Comparison of ENCODE assay signal across 1 cellular context in the genomic region with DNA sequence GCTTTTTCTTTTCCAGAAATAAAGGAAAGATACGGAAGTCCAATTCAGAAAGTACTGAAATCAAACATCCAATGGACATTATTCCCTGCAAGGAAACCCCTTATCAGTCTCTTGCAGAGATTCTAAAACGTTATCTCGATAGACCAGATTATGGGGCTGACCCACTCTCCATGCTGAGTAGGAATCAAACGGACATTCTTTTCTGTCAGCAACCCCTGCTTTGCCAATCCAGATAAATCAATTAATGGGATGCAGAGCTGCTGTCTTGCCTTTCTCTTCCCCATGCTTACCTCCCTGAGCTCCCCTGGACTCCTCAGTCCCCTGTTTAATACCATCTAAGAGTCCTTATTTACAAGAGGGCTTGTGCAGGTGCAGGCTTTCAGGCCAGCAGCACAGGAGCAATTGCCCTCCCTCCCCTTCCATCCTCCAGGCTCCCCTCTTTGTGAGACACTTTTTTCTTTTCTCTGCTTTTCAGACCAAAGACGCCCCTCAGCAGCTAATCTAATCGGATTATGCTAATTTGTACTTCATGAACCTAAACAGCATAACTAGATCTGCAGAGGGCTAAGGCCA.
A peak's percentile ranks its signal among the peaks of the same experiment; 100 is the strongest.
TF ChIP-seq lines count a peak whose summit lies in the region.

No MANE protein-coding gene starts in this region.

TF ChIP-seq in K562, 482 proteins besides CTCF, POLR2A, EP300 and RAD21 (continued from another document and continues in another):
- TF ChIP-seq, protein P1, sequence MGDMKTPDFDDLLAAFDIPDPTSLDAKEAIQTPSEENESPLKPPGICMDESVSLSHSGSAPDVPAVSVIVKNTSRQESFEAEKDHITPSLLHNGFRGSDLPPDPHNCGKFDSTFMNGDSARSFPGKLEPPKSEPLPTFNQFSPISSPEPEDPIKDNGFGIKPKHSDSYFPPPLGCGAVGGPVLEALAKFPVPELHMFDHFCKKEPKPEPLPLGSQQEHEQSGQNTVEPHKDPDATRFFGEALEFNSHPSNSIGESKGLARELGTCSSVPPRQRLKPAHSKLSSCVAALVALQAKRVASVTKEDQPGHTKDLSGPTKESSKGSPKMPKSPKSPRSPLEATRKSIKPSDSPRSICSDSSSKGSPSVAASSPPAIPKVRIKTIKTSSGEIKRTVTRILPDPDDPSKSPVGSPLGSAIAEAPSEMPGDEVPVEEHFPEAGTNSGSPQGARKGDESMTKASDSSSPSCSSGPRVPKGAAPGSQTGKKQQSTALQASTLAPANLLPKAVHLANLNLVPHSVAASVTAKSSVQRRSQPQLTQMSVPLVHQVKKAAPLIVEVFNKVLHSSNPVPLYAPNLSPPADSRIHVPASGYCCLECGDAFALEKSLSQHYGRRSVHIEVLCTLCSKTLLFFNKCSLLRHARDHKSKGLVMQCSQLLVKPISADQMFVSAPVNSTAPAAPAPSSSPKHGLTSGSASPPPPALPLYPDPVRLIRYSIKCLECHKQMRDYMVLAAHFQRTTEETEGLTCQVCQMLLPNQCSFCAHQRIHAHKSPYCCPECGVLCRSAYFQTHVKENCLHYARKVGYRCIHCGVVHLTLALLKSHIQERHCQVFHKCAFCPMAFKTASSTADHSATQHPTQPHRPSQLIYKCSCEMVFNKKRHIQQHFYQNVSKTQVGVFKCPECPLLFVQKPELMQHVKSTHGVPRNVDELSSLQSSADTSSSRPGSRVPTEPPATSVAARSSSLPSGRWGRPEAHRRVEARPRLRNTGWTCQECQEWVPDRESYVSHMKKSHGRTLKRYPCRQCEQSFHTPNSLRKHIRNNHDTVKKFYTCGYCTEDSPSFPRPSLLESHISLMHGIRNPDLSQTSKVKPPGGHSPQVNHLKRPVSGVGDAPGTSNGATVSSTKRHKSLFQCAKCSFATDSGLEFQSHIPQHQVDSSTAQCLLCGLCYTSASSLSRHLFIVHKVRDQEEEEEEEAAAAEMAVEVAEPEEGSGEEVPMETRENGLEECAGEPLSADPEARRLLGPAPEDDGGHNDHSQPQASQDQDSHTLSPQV (IDR thresholded peaks at IDR 0.05) = no peak
- TF ChIP-seq SRSF3 (IDR thresholded peaks at IDR 0.05; ENCODE audit: insufficient read depth, low read length) (no peak), MAZ (CRISPR knock-in tag; conservative IDR thresholded peaks at IDR 0.05 in 1 of 2, IDR thresholded peaks at IDR 0.05 in 1 of 2) (peak; percentile 29 to 32; a peak in 2 of 4 replicates), ZNF224 (CRISPR knock-in tag; IDR thresholded peaks at IDR 0.05) (no peak), ILK (tag; IDR thresholded peaks at IDR 0.05; ENCODE audit: borderline replicate concordance, low read depth) (no peak), PPARD (CRISPR knock-in tag; IDR thresholded peaks at IDR 0.05) (no peak), XRCC5 (IDR thresholded peaks at IDR 0.05; ENCODE audit: low read depth, low read length) (no peak), ZNF263 (CRISPR knock-in tag; IDR thresholded peaks at IDR 0.05; ENCODE audit: borderline replicate concordance) (no peak), ETV6 (IDR thresholded peaks at IDR 0.05; ENCODE audit: borderline replicate concordance in 1 of 2, low read depth in 2 of 2, low read length in 1 of 2) (no peak), ETV6 (CRISPR knock-in tag; IDR thresholded peaks at IDR 0.05; ENCODE audit: borderline replicate concordance) (no peak), SIRT6 (IDR thresholded peaks at IDR 0.05; ENCODE audit: low read depth, low read length) (no peak), JUN (IDR thresholded peaks at IDR 0.05; ENCODE audit: borderline replicate concordance, low read depth, low read length) (peak; percentile 29; the same call in 1 of the 2 replicates), JUN (CRISPR knock-in tag; IDR thresholded peaks at IDR 0.05; ENCODE audit: borderline replicate concordance) (no peak), HDAC6 (IDR thresholded peaks at IDR 0.05; ENCODE audit: low read depth, low read length) (no peak), CBFB (CRISPR knock-in tag; IDR thresholded peaks at IDR 0.05) (no peak), ZNF184 (CRISPR knock-in tag; IDR thresholded peaks at IDR 0.05) (no peak), COPS2 (conservative IDR thresholded peaks at IDR 0.05) (no peak), ZNF584 (CRISPR knock-in tag; IDR thresholded peaks at IDR 0.05; ENCODE audit: low read depth) (no peak), CBX5 (IDR thresholded peaks at IDR 0.05; ENCODE audit: borderline replicate concordance, low read depth) (no peak), GABPA (tag; conservative IDR thresholded peaks at IDR 0.05; ENCODE audit: low read depth) (no peak), U2AF2 (optimal IDR thresholded peaks at IDR 0.05; ENCODE audit: low read depth, low read length) (no peak), TCF3 (CRISPR knock-in tag; IDR thresholded peaks at IDR 0.05) (peak; percentile 88), NRF1 (conservative IDR thresholded peaks at IDR 0.05 in 1 of 2, IDR thresholded peaks at IDR 0.05 in 1 of 2) (no peak), BCOR (IDR thresholded peaks at IDR 0.05) (no peak), KAT2B (IDR thresholded peaks at IDR 0.05; ENCODE audit: low read depth, low read length) (no peak), ZNF347 (CRISPR knock-in tag; IDR thresholded peaks at IDR 0.05; ENCODE audit: low read depth) (no peak), ZNF717 (CRISPR knock-in tag; IDR thresholded peaks at IDR 0.05) (no peak), GTF2A2 (tag; IDR thresholded peaks at IDR 0.05) (no peak), HMGN3 (IDR thresholded peaks at IDR 0.05; ENCODE audit: borderline replicate concordance, extremely low read depth, insufficient read length, low read depth, low read length) (peak; percentile 45), ZSCAN32 (CRISPR knock-in tag; IDR thresholded peaks at IDR 0.05) (no peak), KAT8 (IDR thresholded peaks at IDR 0.05; ENCODE audit: low read depth) (no peak)
- TF ChIP-seq, protein P2, sequence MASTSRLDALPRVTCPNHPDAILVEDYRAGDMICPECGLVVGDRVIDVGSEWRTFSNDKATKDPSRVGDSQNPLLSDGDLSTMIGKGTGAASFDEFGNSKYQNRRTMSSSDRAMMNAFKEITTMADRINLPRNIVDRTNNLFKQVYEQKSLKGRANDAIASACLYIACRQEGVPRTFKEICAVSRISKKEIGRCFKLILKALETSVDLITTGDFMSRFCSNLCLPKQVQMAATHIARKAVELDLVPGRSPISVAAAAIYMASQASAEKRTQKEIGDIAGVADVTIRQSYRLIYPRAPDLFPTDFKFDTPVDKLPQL (IDR thresholded peaks at IDR 0.05; ENCODE audit: extremely low read depth, insufficient read length) = no peak
- TF ChIP-seq, protein P3, sequence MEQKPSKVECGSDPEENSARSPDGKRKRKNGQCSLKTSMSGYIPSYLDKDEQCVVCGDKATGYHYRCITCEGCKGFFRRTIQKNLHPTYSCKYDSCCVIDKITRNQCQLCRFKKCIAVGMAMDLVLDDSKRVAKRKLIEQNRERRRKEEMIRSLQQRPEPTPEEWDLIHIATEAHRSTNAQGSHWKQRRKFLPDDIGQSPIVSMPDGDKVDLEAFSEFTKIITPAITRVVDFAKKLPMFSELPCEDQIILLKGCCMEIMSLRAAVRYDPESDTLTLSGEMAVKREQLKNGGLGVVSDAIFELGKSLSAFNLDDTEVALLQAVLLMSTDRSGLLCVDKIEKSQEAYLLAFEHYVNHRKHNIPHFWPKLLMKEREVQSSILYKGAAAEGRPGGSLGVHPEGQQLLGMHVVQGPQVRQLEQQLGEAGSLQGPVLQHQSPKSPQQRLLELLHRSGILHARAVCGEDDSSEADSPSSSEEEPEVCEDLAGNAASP (IDR thresholded peaks at IDR 0.05) = no peak
- TF ChIP-seq, protein P4, sequence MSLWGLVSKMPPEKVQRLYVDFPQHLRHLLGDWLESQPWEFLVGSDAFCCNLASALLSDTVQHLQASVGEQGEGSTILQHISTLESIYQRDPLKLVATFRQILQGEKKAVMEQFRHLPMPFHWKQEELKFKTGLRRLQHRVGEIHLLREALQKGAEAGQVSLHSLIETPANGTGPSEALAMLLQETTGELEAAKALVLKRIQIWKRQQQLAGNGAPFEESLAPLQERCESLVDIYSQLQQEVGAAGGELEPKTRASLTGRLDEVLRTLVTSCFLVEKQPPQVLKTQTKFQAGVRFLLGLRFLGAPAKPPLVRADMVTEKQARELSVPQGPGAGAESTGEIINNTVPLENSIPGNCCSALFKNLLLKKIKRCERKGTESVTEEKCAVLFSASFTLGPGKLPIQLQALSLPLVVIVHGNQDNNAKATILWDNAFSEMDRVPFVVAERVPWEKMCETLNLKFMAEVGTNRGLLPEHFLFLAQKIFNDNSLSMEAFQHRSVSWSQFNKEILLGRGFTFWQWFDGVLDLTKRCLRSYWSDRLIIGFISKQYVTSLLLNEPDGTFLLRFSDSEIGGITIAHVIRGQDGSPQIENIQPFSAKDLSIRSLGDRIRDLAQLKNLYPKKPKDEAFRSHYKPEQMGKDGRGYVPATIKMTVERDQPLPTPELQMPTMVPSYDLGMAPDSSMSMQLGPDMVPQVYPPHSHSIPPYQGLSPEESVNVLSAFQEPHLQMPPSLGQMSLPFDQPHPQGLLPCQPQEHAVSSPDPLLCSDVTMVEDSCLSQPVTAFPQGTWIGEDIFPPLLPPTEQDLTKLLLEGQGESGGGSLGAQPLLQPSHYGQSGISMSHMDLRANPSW (CRISPR knock-in tag; IDR thresholded peaks at IDR 0.05) = no peak
- TF ChIP-seq, protein P5, sequence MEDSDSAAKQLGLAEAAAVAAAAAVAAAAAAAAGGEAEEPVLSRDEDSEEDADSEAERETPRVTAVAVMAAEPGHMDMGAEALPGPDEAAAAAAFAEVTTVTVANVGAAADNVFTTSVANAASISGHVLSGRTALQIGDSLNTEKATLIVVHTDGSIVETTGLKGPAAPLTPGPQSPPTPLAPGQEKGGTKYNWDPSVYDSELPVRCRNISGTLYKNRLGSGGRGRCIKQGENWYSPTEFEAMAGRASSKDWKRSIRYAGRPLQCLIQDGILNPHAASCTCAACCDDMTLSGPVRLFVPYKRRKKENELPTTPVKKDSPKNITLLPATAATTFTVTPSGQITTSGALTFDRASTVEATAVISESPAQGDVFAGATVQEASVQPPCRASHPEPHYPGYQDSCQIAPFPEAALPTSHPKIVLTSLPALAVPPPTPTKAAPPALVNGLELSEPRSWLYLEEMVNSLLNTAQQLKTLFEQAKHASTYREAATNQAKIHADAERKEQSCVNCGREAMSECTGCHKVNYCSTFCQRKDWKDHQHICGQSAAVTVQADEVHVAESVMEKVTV (CRISPR knock-in tag; IDR thresholded peaks at IDR 0.05) = no peak
- TF ChIP-seq, protein P6, sequence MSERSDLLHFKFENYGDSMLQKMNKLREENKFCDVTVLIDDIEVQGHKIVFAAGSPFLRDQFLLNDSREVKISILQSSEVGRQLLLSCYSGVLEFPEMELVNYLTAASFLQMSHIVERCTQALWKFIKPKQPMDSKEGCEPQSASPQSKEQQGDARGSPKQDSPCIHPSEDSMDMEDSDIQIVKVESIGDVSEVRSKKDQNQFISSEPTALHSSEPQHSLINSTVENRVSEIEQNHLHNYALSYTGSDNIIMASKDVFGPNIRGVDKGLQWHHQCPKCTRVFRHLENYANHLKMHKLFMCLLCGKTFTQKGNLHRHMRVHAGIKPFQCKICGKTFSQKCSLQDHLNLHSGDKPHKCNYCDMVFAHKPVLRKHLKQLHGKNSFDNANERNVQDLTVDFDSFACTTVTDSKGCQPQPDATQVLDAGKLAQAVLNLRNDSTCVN (CRISPR knock-in tag; IDR thresholded peaks at IDR 0.05) = no peak
- TF ChIP-seq, protein P7, sequence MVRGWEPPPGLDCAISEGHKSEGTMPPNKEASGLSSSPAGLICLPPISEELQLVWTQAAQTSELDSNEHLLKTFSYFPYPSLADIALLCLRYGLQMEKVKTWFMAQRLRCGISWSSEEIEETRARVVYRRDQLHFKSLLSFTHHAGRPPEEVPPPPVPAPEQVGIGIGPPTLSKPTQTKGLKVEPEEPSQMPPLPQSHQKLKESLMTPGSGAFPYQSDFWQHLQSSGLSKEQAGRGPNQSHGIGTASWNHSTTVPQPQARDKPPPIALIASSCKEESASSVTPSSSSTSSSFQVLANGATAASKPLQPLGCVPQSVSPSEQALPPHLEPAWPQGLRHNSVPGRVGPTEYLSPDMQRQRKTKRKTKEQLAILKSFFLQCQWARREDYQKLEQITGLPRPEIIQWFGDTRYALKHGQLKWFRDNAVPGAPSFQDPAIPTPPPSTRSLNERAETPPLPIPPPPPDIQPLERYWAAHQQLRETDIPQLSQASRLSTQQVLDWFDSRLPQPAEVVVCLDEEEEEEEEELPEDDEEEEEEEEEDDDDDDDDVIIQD (CRISPR knock-in tag; IDR thresholded peaks at IDR 0.05) = no peak
- TF ChIP-seq, protein P8, sequence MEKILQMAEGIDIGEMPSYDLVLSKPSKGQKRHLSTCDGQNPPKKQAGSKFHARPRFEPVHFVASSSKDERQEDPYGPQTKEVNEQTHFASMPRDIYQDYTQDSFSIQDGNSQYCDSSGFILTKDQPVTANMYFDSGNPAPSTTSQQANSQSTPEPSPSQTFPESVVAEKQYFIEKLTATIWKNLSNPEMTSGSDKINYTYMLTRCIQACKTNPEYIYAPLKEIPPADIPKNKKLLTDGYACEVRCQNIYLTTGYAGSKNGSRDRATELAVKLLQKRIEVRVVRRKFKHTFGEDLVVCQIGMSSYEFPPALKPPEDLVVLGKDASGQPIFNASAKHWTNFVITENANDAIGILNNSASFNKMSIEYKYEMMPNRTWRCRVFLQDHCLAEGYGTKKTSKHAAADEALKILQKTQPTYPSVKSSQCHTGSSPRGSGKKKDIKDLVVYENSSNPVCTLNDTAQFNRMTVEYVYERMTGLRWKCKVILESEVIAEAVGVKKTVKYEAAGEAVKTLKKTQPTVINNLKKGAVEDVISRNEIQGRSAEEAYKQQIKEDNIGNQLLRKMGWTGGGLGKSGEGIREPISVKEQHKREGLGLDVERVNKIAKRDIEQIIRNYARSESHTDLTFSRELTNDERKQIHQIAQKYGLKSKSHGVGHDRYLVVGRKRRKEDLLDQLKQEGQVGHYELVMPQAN (IDR thresholded peaks at IDR 0.05; ENCODE audit: borderline replicate concordance) = no peak
- TF ChIP-seq, protein P9, sequence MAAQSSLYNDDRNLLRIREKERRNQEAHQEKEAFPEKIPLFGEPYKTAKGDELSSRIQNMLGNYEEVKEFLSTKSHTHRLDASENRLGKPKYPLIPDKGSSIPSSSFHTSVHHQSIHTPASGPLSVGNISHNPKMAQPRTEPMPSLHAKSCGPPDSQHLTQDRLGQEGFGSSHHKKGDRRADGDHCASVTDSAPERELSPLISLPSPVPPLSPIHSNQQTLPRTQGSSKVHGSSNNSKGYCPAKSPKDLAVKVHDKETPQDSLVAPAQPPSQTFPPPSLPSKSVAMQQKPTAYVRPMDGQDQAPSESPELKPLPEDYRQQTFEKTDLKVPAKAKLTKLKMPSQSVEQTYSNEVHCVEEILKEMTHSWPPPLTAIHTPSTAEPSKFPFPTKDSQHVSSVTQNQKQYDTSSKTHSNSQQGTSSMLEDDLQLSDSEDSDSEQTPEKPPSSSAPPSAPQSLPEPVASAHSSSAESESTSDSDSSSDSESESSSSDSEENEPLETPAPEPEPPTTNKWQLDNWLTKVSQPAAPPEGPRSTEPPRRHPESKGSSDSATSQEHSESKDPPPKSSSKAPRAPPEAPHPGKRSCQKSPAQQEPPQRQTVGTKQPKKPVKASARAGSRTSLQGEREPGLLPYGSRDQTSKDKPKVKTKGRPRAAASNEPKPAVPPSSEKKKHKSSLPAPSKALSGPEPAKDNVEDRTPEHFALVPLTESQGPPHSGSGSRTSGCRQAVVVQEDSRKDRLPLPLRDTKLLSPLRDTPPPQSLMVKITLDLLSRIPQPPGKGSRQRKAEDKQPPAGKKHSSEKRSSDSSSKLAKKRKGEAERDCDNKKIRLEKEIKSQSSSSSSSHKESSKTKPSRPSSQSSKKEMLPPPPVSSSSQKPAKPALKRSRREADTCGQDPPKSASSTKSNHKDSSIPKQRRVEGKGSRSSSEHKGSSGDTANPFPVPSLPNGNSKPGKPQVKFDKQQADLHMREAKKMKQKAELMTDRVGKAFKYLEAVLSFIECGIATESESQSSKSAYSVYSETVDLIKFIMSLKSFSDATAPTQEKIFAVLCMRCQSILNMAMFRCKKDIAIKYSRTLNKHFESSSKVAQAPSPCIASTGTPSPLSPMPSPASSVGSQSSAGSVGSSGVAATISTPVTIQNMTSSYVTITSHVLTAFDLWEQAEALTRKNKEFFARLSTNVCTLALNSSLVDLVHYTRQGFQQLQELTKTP (IDR thresholded peaks at IDR 0.05; ENCODE audit: low read depth in 1 of 2, partially characterized antibody in 2 of 2) = peak in 1 of 2 experiments; percentile 47
